19 cellular contexts compared by ENCODE assay signal in genomic region chr17:55830699-55831098, GRCh38.
A peak's percentile ranks its signal among the peaks of the same experiment; 100 is the strongest.
DNase-seq lines count a peak whose midpoint lies in the region; ATAC-seq and TF ChIP-seq lines count a peak whose summit lies in the region.
"Had no signal": no experiment of that assay in that cellular context is flagged by ENCODE, and none has a peak within 500 bp of the region (broad histone marks: within the 10 kb centered on the region; RNA-seq: fewer than 3 reads in every experiment).

No MANE protein-coding gene starts in this region.

- H3K27ac Mint-ChIP-seq in type B pancreatic cell: peak overlapping the region; percentile 5
- H3K27ac Mint-ChIP-seq: CD4-positive, alpha-beta T cell; T-helper 17 cell had no signal

- TF ChIP-seq RAD21 in SK-N-SH (IDR thresholded peaks at IDR 0.05; ENCODE audit: low read length): no peak

- peaks cover 10% of the 10 kb centered on the region for H3K4me1 Mint-ChIP-seq in type B pancreatic cell (ENCODE audit: unreplicated experiment)
- H3K4me1 Mint-ChIP-seq: T-helper 17 cell had no signal

- no peaks in the 10 kb centered on the region for H3K9me3 ChIP-seq in SK-N-SH
- no peaks in the 10 kb centered on the region for H3K9me3 ChIP-seq in WERI-Rb-1 (ENCODE audit: severe bottlenecking)
- H3K9me3 ChIP-seq in breast epithelium: no peaks in the 10 kb centered on the region
- H3K9me3 ChIP-seq: BLaER1 had no signal

- H3K27me3 Mint-ChIP-seq in type B pancreatic cell: peaks cover 14% of the 10 kb centered on the region

- POLR2A ChIA-PET in SK-N-SH (lab: Yijun Ruan, JAX): no interaction called here

- H3K27ac ChIP-seq in SK-N-SH (ENCODE audit: low read depth in 2 of 2, low read length in 1 of 2) (peak overlapping the region in 1 of 2 experiments; percentile 35; a peak in 1 of 4 replicates), WERI-Rb-1 (no peak overlapping the region), breast epithelium (no peak overlapping the region)
- H3K27ac ChIP-seq: BLaER1, KMS-11, RWPE1 had no signal

- no peak overlapping the region for H2AFZ ChIP-seq in SK-N-SH (ENCODE audit: low read depth)

- intact Hi-C loops in breast epithelium (cut with DNase I; ENCODE audit: low total_unique reads): no loop called here

- no peak overlapping the region for H3K9ac ChIP-seq in SK-N-SH
- H3K9ac ChIP-seq: BLaER1, KMS-11 had no signal

- H3K36me3 ChIP-seq in SK-N-SH (replicated peaks in 1 of 2; ENCODE audit: control insufficient read depth in 1 of 2, insufficient read depth in 2 of 2, low read length in 1 of 2) (no peaks in the 10 kb centered on the region), WERI-Rb-1 (no peaks in the 10 kb centered on the region), breast epithelium (no peaks in the 10 kb centered on the region)
- H3K36me3 ChIP-seq: BLaER1 had no signal

- no peak; the same call in 2 of the 3 replicates for ATAC-seq in SK-N-SH treated with all-trans-retinoic acid at 6 μM for 48 hours
- no peak for ATAC-seq in GM19463 (IDR thresholded peaks at IDR 0.05; ENCODE audit: unreplicated experiment)
- no peak for ATAC-seq in GM21515 (IDR thresholded peaks at IDR 0.05; ENCODE audit: unreplicated experiment)
- ATAC-seq: T-helper 17 cell had no signal

- H3K36me3 Mint-ChIP-seq in type B pancreatic cell: no peaks in the 10 kb centered on the region

- CTCF ChIA-PET in SK-N-SH (lab: Yijun Ruan, JAX): interaction anchor here (0.9 to 7.8 kb wide), 6 partner anchors 14 to 303 kb away, joined by 3 to 44 read pairs (median 5); no protein-coding TSS in a partner anchor

- peaks cover 0 to 12% of the 10 kb centered on the region in 2 experiments; a peak in 2 of 4 replicates for H3K4me1 ChIP-seq in SK-N-SH (ENCODE audit: control insufficient read depth in 1 of 2, insufficient read depth in 2 of 2, low read depth in 1 of 2, low read length in 1 of 2)
- H3K4me1 ChIP-seq in breast epithelium: no peaks in the 10 kb centered on the region
- H3K4me1 ChIP-seq: BLaER1 had no signal

- no peaks in the 10 kb centered on the region for H3F3A ChIP-seq in SK-N-SH (replicated peaks; ENCODE audit: insufficient read depth)

- peaks cover 15% of the 10 kb centered on the region; the same call in 1 of the 2 replicates for H3K27me3 ChIP-seq in SK-N-SH (ENCODE audit: insufficient read depth)
- H3K27me3 ChIP-seq in WERI-Rb-1 (ENCODE audit: insufficient read depth, low read depth, severe bottlenecking): peaks cover 21% of the 10 kb centered on the region
- H3K27me3 ChIP-seq in breast epithelium: no peaks in the 10 kb centered on the region
- H3K27me3 ChIP-seq: BLaER1 had no signal

- no peaks in the 10 kb centered on the region for H3K9me2 ChIP-seq in SK-N-SH

- TF ChIP-seq CTCF in SK-N-SH (IDR thresholded peaks at IDR 0.05) (no peak), WERI-Rb-1 (IDR thresholded peaks at IDR 0.05; ENCODE audit: low read depth, low read length) (no peak), type B pancreatic cell (conservative IDR thresholded peaks at IDR 0.05) (no peak), breast epithelium (IDR thresholded peaks at IDR 0.05) (no peak)

- peak overlapping the region; percentile 2 for H3K4me3 Mint-ChIP-seq in type B pancreatic cell
- H3K4me3 Mint-ChIP-seq: CD4-positive, alpha-beta T cell; T-helper 17 cell had no signal

- peak; percentile 54 for DNase-seq in SK-N-SH
- DNase-seq in NCI-H524 (lab: John Stamatoyannopoulos, UW): peak; percentile 81 to 87
- peak; percentile 28 for DNase-seq in WERI-Rb-1
- DNase-seq in type B pancreatic cell (ENCODE audit: extremely low spot score, unreplicated experiment): no peak
- no peak for DNase-seq in breast epithelium (ENCODE audit: low spot score in 2 of 2)
- DNase-seq: CD4-positive, alpha-beta T cell; IMR-90; NCI-H226; NCI-H510A treated with DMSO at 0.1 percent for 48 hours; NK-92 treated with Interleukin-12 subunit alpha and Interleukin-12 subunit beta, amount 100 ng/mL, for 24 hours; SHP77 treated with DMSO at 0.1 percent for 48 hours; SW 1271; T-helper 17 cell had no signal

- no peaks in the 10 kb centered on the region for H3K9me3 Mint-ChIP-seq in type B pancreatic cell
- H3K9me3 Mint-ChIP-seq: CD4-positive, alpha-beta T cell had no signal

- no peaks in the 10 kb centered on the region for H4K20me1 ChIP-seq in SK-N-SH (ENCODE audit: insufficient read depth)
- H4K20me1 ChIP-seq: BLaER1 had no signal

- TF ChIP-seq POLR2A in breast epithelium (IDR thresholded peaks at IDR 0.05): no peak

- no peak for TF ChIP-seq EP300 in SK-N-SH (IDR thresholded peaks at IDR 0.05; ENCODE audit: borderline replicate concordance in 1 of 2, low read depth in 1 of 2, low read length in 1 of 2)

- H3K4me3 ChIP-seq in SK-N-SH (ENCODE audit: low read depth in 2 of 2, low read length in 1 of 2) (no peak overlapping the region), WERI-Rb-1 (ENCODE audit: low read depth, low read length) (no peak overlapping the region), breast epithelium (no peak overlapping the region)
- H3K4me3 ChIP-seq: BLaER1 had no signal

- H3K79me2 ChIP-seq in SK-N-SH (ENCODE audit: insufficient read depth): no peaks in the 10 kb centered on the region

- WGBS in SK-N-SH (ENCODE audit: low lambda C conversion rate): 14% methylated on average over 5 of the region's 5 CpGs

- H3K4me2 ChIP-seq in SK-N-SH: no peak overlapping the region
- H3K4me2 ChIP-seq: BLaER1, KMS-11 had no signal

TF ChIP-seq in SK-N-SH, 30 proteins besides CTCF, POLR2A, EP300 and RAD21 (continues in another document):
- peak; percentile 63 for TF ChIP-seq MXI1 (IDR thresholded peaks at IDR 0.05; ENCODE audit: low read depth, low read length)
- TF ChIP-seq, protein P1, sequence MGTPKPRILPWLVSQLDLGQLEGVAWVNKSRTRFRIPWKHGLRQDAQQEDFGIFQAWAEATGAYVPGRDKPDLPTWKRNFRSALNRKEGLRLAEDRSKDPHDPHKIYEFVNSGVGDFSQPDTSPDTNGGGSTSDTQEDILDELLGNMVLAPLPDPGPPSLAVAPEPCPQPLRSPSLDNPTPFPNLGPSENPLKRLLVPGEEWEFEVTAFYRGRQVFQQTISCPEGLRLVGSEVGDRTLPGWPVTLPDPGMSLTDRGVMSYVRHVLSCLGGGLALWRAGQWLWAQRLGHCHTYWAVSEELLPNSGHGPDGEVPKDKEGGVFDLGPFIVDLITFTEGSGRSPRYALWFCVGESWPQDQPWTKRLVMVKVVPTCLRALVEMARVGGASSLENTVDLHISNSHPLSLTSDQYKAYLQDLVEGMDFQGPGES (IDR thresholded peaks at IDR 0.05; ENCODE audit: low read depth, low read length): no peak
- TF ChIP-seq POLR2AphosphoS5 (IDR thresholded peaks at IDR 0.05; ENCODE audit: low read depth, low read length): no peak
- TF ChIP-seq GATA2 (CRISPR knock-in tag; IDR thresholded peaks at IDR 0.05): peak; percentile 42
- peak; percentile 26 for TF ChIP-seq CHD2 (IDR thresholded peaks at IDR 0.05; ENCODE audit: low read length, partially characterized antibody)
- TF ChIP-seq ZBTB33 (IDR thresholded peaks at IDR 0.05; ENCODE audit: borderline replicate concordance, low read depth): no peak
- no peak for TF ChIP-seq NFIC (IDR thresholded peaks at IDR 0.05; ENCODE audit: borderline replicate concordance)

TF ChIP-seq in SK-N-SH treated with all-trans-retinoic acid at 6 μM for 48 hours, 23 proteins besides CTCF, POLR2A, EP300 and RAD21 (continues in another document):
- TF ChIP-seq ZFP3 (CRISPR knock-in tag; IDR thresholded peaks at IDR 0.05) (no peak), PATZ1 (CRISPR knock-in tag; IDR thresholded peaks at IDR 0.05; ENCODE audit: borderline replicate concordance) (no peak)
- TF ChIP-seq, protein P2, sequence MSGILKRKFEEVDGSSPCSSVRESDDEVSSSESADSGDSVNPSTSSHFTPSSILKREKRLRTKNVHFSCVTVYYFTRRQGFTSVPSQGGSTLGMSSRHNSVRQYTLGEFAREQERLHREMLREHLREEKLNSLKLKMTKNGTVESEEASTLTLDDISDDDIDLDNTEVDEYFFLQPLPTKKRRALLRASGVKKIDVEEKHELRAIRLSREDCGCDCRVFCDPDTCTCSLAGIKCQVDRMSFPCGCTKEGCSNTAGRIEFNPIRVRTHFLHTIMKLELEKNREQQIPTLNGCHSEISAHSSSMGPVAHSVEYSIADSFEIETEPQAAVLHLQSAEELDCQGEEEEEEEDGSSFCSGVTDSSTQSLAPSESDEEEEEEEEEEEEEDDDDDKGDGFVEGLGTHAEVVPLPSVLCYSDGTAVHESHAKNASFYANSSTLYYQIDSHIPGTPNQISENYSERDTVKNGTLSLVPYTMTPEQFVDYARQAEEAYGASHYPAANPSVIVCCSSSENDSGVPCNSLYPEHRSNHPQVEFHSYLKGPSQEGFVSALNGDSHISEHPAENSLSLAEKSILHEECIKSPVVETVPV (CRISPR knock-in tag; IDR thresholded peaks at IDR 0.05): no peak

Comparison
In these comparisons a context has a peak if more than half of its experiments do, and no peak if none do; other contexts are left out.
1. DNase-seq: peak in SK-N-SH (single experiment), NCI-H524 (2 of 2) and WERI-Rb-1 (single experiment); none in type B pancreatic cell (single experiment) and breast epithelium (0 of 2).